In the genomic region with DNA sequence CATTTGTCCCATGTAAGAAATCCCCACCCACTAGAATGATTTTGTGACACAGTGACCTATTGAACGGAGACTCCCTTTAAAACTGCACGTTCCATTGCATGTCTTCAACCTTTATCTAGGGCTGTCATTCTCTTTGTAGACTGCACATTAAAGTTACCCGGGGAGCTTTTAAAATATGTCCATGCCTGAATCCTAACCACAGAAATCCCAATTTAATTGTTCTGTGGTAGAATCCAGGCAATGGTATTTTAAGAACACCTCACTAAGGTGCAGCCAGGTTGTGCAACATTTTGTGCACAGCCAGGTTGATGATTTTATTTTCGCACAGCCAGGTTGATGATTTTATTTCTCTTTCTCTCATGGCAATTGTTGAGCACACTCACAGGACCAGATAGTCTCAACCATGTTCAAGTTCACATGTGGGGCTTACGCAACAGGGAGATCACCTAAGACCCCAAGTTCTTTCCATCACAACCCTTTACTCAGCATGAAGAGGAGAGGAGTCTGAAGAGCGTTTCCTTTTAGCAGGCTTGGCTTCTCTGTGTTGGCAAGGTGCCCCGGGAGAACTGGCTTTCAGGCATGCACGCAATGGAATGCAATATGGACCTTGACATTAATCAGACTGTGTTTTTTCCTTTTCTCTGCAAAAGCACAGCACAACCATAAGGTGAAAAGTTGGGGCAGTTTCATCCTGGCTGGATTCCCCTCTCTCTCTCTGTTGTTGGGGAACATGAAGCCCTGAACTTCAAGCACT, we compare ENCODE assay signal across 12 cellular contexts.
DNase-seq lines count a peak whose midpoint lies in the region; ATAC-seq and TF ChIP-seq lines count a peak whose summit lies in the region.
"Had no signal": no experiment of that assay in that cellular context is flagged by ENCODE, and none has a peak within 500 bp of the region (broad histone marks: within the 10 kb centered on the region; RNA-seq: fewer than 3 reads in every experiment).

No MANE protein-coding gene starts in this region.

- H4K20me1 ChIP-seq in SK-N-SH (ENCODE audit: insufficient read depth) = no peaks in the 10 kb centered on the region

- H3K4me2 ChIP-seq in SK-N-SH = peak overlapping the region; percentile 29; the same call in 1 of the 2 replicates

- ATAC-seq in gastroesophageal sphincter (peak; percentile 36), GM19463 (IDR thresholded peaks at IDR 0.05; ENCODE audit: unreplicated experiment) (no peak)
- ATAC-seq in activated CD4-positive, CD25-positive, alpha-beta regulatory T cell treated with anti-CD3 and anti-CD28 coated beads, Interleukin-2, amount 50 U/mL, for 24 hours = no peak
- no peak for ATAC-seq in activated naive CD4-positive, alpha-beta T cell treated with anti-CD3 and anti-CD28 coated beads, Interleukin-2, amount 50 U/mL, for 72 hours

- TF ChIP-seq EP300 in SK-N-SH (IDR thresholded peaks at IDR 0.05; ENCODE audit: borderline replicate concordance in 1 of 2, low read depth in 1 of 2, low read length in 1 of 2) (no peak), gastroesophageal sphincter (IDR thresholded peaks at IDR 0.05) (no peak)

- no peaks in the 10 kb centered on the region for H3K36me3 Mint-ChIP-seq in activated naive CD4-positive, alpha-beta T cell treated with anti-CD3 and anti-CD28 coated beads, Interleukin-2, amount 50 U/mL, for 72 hours

- no peaks in the 10 kb centered on the region for H3K9me2 ChIP-seq in SK-N-SH

- H3F3A ChIP-seq in SK-N-SH (replicated peaks; ENCODE audit: insufficient read depth) = no peaks in the 10 kb centered on the region

- H2AFZ ChIP-seq in SK-N-SH (ENCODE audit: low read depth) = peak overlapping the region; percentile 59; the same call in 1 of the 2 replicates

- CTCF ChIA-PET in SK-N-SH (lab: Yijun Ruan, JAX) = interaction anchor here (1.6 kb wide), 1 partner anchor 11 kb away, joined by 3 read pairs; no protein-coding TSS in a partner anchor

- H3K4me3 ChIP-seq in SK-N-SH (ENCODE audit: low read depth in 2 of 2, low read length in 1 of 2) (no peak overlapping the region), gastroesophageal sphincter (no peak overlapping the region), prostate gland (no peak overlapping the region)

- DNase-seq in Daoy (ENCODE audit: low read depth) = peak; percentile 26
- DNase-seq in SK-N-SH = no peak
- peak; percentile 74 for DNase-seq in prostate gland (ENCODE audit: low spot score)
- no peak for DNase-seq in NCI-H2107 treated with DMSO at 0.1 percent for 48 hours (lab: John Stamatoyannopoulos, UW; ENCODE audit: unreplicated experiment)
- no peak for DNase-seq in activated naive CD4-positive, alpha-beta T cell treated with anti-CD3 and anti-CD28 coated beads, Interleukin-2, amount 50 U/mL, for 72 hours (ENCODE audit: low spot score in 2 of 2)
- DNase-seq: activated gamma-delta T cell, hippocampal formation, NCI-H345 had no signal

- TF ChIP-seq POLR2A in gastroesophageal sphincter (IDR thresholded peaks at IDR 0.05) (no peak), prostate gland (IDR thresholded peaks at IDR 0.05) (no peak)

- no peak overlapping the region for H3K9ac ChIP-seq in SK-N-SH

- H3K4me1 ChIP-seq in SK-N-SH (ENCODE audit: control insufficient read depth in 1 of 2, insufficient read depth in 2 of 2, low read depth in 1 of 2, low read length in 1 of 2) (peaks cover 11 to 14% of the 10 kb centered on the region in 2 experiments; a peak in 3 of 4 replicates), gastroesophageal sphincter (peaks cover 0 to 16% (median 8%) of the 10 kb centered on the region in 3 donors), prostate gland (replicated peaks) (no peaks in the 10 kb centered on the region)

- intact Hi-C loops in prostate gland (cut with DNase I) = no loop called here

- H3K27me3 ChIP-seq in SK-N-SH (ENCODE audit: insufficient read depth) (no peaks in the 10 kb centered on the region), gastroesophageal sphincter (no peaks in the 10 kb centered on the region), prostate gland (replicated peaks; ENCODE audit: insufficient read depth) (no peaks in the 10 kb centered on the region)

- no peak for TF ChIP-seq CTCF in SK-N-SH (IDR thresholded peaks at IDR 0.05)
- TF ChIP-seq CTCF in gastroesophageal sphincter (IDR thresholded peaks at IDR 0.05) = no peak
- TF ChIP-seq CTCF in prostate gland (IDR thresholded peaks at IDR 0.05) = no peak

- WGBS in SK-N-SH (ENCODE audit: low lambda C conversion rate) = 61% methylated on average over 8 of the region's 8 CpGs
- 49 to 75% methylated on average over 4 to 5 of the region's 8 CpGs for WGBS in gastroesophageal sphincter (ENCODE audit: low coverage in 1 of 2), 2 donors
- 27% methylated on average over 8 of the region's 8 CpGs for WGBS in prostate gland

- H3K79me2 ChIP-seq in SK-N-SH (ENCODE audit: insufficient read depth) = no peaks in the 10 kb centered on the region

- TF ChIP-seq RAD21 in SK-N-SH (IDR thresholded peaks at IDR 0.05; ENCODE audit: low read length) = no peak

- H3K27ac Mint-ChIP-seq in activated naive CD4-positive, alpha-beta T cell treated with anti-CD3 and anti-CD28 coated beads, Interleukin-2, amount 50 U/mL, for 72 hours = no peak overlapping the region

- H3K27ac ChIP-seq in SK-N-SH (ENCODE audit: low read depth in 2 of 2, low read length in 1 of 2) (peak overlapping the region in 1 of 2 experiments; percentile 79; a peak in 2 of 4 replicates), gastroesophageal sphincter (peak overlapping the region in 1 of 4 donors; percentile 8), prostate gland (no peak overlapping the region)
- H3K27ac ChIP-seq: HL-60 had no signal

- POLR2A ChIA-PET in SK-N-SH (lab: Yijun Ruan, JAX) = no interaction called here

- H3K9me3 Mint-ChIP-seq in activated naive CD4-positive, alpha-beta T cell treated with anti-CD3 and anti-CD28 coated beads, Interleukin-2, amount 50 U/mL, for 72 hours = peaks cover 5 to 9% of the 10 kb centered on the region in 2 donors

- H3K36me3 ChIP-seq in SK-N-SH (replicated peaks in 1 of 2; ENCODE audit: control insufficient read depth in 1 of 2, insufficient read depth in 2 of 2, low read length in 1 of 2) (no peaks in the 10 kb centered on the region), gastroesophageal sphincter (no peaks in the 10 kb centered on the region), prostate gland (no peaks in the 10 kb centered on the region)

- H3K9me3 ChIP-seq in SK-N-SH = no peaks in the 10 kb centered on the region
- H3K9me3 ChIP-seq in gastroesophageal sphincter = no peaks in the 10 kb centered on the region
- H3K9me3 ChIP-seq in prostate gland = no peaks in the 10 kb centered on the region

TF ChIP-seq in SK-N-SH, 30 proteins besides CTCF, POLR2A, EP300 and RAD21:
- TF ChIP-seq MXI1 (IDR thresholded peaks at IDR 0.05; ENCODE audit: low read depth, low read length) (no peak), TCF12 (IDR thresholded peaks at IDR 0.05) (peak; percentile 53), FOXJ3 (CRISPR knock-in tag; IDR thresholded peaks at IDR 0.05) (no peak), PBX3 (IDR thresholded peaks at IDR 0.05) (peak; percentile 30; the same call in 1 of the 2 replicates), NFIC (IDR thresholded peaks at IDR 0.05; ENCODE audit: borderline replicate concordance) (peak; percentile 68), POLR2AphosphoS5 (IDR thresholded peaks at IDR 0.05; ENCODE audit: low read depth, low read length) (no peak), FOSL2 (IDR thresholded peaks at IDR 0.05; ENCODE audit: borderline replicate concordance, low read depth) (no peak)
- TF ChIP-seq, protein P1, sequence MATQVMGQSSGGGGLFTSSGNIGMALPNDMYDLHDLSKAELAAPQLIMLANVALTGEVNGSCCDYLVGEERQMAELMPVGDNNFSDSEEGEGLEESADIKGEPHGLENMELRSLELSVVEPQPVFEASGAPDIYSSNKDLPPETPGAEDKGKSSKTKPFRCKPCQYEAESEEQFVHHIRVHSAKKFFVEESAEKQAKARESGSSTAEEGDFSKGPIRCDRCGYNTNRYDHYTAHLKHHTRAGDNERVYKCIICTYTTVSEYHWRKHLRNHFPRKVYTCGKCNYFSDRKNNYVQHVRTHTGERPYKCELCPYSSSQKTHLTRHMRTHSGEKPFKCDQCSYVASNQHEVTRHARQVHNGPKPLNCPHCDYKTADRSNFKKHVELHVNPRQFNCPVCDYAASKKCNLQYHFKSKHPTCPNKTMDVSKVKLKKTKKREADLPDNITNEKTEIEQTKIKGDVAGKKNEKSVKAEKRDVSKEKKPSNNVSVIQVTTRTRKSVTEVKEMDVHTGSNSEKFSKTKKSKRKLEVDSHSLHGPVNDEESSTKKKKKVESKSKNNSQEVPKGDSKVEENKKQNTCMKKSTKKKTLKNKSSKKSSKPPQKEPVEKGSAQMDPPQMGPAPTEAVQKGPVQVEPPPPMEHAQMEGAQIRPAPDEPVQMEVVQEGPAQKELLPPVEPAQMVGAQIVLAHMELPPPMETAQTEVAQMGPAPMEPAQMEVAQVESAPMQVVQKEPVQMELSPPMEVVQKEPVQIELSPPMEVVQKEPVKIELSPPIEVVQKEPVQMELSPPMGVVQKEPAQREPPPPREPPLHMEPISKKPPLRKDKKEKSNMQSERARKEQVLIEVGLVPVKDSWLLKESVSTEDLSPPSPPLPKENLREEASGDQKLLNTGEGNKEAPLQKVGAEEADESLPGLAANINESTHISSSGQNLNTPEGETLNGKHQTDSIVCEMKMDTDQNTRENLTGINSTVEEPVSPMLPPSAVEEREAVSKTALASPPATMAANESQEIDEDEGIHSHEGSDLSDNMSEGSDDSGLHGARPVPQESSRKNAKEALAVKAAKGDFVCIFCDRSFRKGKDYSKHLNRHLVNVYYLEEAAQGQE (IDR thresholded peaks at IDR 0.05; ENCODE audit: low read depth, low read length) = no peak
- TF ChIP-seq, protein P2, sequence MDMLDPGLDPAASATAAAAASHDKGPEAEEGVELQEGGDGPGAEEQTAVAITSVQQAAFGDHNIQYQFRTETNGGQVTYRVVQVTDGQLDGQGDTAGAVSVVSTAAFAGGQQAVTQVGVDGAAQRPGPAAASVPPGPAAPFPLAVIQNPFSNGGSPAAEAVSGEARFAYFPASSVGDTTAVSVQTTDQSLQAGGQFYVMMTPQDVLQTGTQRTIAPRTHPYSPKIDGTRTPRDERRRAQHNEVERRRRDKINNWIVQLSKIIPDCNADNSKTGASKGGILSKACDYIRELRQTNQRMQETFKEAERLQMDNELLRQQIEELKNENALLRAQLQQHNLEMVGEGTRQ (IDR thresholded peaks at IDR 0.05; ENCODE audit: borderline replicate concordance, low read depth, low read length) = no peak
TF ChIP-seq in SK-N-SH: peak in this region for 3.

Comparison
In these comparisons a context has a peak if more than half of its experiments do, and no peak if none do; other contexts are left out.
1. DNase-seq: peak in Daoy (single experiment) and prostate gland (single experiment); none in SK-N-SH (single experiment), NCI-H2107 treated with DMSO at 0.1 percent for 48 hours (single experiment) and activated naive CD4-positive, alpha-beta T cell treated with anti-CD3 and anti-CD28 coated beads, Interleukin-2, amount 50 U/mL, for 72 hours (0 of 2).